In the genomic region with DNA sequence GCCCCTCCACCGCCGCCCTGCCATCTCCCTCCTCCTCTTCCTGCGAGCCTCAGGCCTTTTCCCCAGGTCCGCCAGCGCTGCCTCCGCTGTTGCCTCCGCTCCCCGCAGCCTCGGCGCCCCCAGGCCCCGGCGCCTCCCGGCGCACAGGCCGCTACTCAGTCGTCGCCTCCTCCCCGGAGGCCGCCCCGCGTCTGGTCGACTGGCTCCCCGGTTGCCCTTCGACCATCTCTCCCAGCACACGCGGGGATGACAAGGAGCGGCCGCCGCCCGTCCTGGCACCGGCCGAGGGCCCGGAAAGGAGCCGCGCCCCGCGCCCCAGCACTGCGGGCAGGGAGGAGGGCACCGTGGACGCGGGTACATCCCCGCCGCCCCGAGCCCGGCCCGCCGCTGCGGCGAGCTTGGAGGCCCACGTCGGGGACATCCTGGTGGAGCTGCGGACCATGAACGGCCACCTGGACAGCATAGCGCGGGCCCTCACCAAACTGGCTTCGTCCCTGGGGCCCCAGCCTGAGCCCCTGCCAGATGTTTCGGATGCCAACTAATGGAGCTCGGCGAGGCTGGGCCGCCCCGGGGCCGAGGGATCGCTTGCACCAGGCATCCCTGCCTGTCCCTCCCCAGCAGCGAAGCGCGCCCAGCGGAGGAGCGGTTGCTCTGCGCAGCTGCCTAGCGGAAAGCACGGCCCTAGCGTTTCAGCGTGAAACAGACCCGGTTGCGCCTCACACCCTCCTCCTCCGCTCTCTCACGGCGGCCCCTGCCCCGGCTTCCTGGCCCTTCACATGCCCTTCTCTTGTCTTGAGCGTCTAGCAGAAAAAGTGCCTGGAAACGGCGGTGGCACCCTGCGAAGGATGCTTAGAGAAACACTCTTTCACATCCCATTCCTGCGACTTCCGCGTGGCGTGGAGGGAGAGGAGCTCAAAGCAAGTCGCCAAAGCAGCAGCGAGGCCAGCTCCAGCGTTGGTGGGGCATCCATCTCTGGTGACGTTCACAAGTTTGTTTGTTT, we compare ENCODE assay signal across 9 cellular contexts.
DNase-seq lines count a peak whose midpoint lies in the region; ATAC-seq, FAIRE-seq and TF ChIP-seq lines count a peak whose summit lies in the region.
"Had no signal": no experiment of that assay in that cellular context is flagged by ENCODE, and none has a peak within 500 bp of the region (broad histone marks: within the 10 kb centered on the region; RNA-seq: fewer than 3 reads in every experiment).

No MANE protein-coding gene starts in this region.

- DNase-seq in HFFc6 = no peak
- DNase-seq in activated T-cell treated with anti-CD3 and anti-CD28 coated beads, Interleukin-2, amount 50 U/mL, for 48 hours = peak; percentile 72 to 75
- peak; percentile 48 for DNase-seq in Right ventricle myocardium superior
- DNase-seq in G401 (ENCODE audit: low spot score) = no peak
- no peak for DNase-seq in GM12892 (ENCODE audit: insufficient read length)

- peaks cover 12% of the 10 kb centered on the region for H3K36me3 Mint-ChIP-seq in HFFc6 (ENCODE audit: low read depth)

- no peaks in the 10 kb centered on the region for H3K36me3 ChIP-seq in rectal smooth muscle tissue (ENCODE audit: control insufficient read depth, insufficient read depth, low read length)
- H3K36me3 ChIP-seq: thyroid gland had no signal

- peak overlapping the region; percentile 47 for H3K4me3 ChIP-seq in rectal smooth muscle tissue (ENCODE audit: low read length)
- H3K4me3 ChIP-seq: thyroid gland had no signal

- peak overlapping the region; percentile 73 for H3K4me3 Mint-ChIP-seq in HFFc6

- no peak for TF ChIP-seq CTCF in HFFc6 (IDR thresholded peaks at IDR 0.05)

- H3K27me3 ChIP-seq in rectal smooth muscle tissue (ENCODE audit: control insufficient read depth, insufficient read depth, low read length) = no peaks in the 10 kb centered on the region

- no peak for FAIRE-seq in GM12892 (lab: Jason Lieb, UNC)

- H3K4me1 Mint-ChIP-seq in HFFc6 (ENCODE audit: low read depth) = peaks cover 50% of the 10 kb centered on the region

- ATAC-seq in Right ventricle myocardium superior (ENCODE audit: poor library complexity) (peak; percentile 45), HG02610 (IDR thresholded peaks at IDR 0.05; ENCODE audit: unreplicated experiment) (no peak), GM21576 (IDR thresholded peaks at IDR 0.05; ENCODE audit: unreplicated experiment) (no peak)

- no peak overlapping the region; the same call in 1 of the 2 replicates for H3K27ac Mint-ChIP-seq in HFFc6

- in situ Hi-C loops in G401 (cut with HindIII; ENCODE audit: low sequenced_read_pairs) = no loop called here

- H3K9me3 Mint-ChIP-seq in HFFc6 = no peaks in the 10 kb centered on the region

- no peaks in the 10 kb centered on the region for H3K4me1 ChIP-seq in rectal smooth muscle tissue (ENCODE audit: control insufficient read depth, insufficient read depth, low read length)

- TF ChIP-seq POLR2A in GM12892 (IDR thresholded peaks at IDR 0.05; ENCODE audit: low read depth, low read length) = no peak

- H3K27me3 Mint-ChIP-seq in HFFc6 (ENCODE audit: insufficient read depth) = peaks cover 5% of the 10 kb centered on the region; the same call in 1 of the 2 replicates

- no peak overlapping the region for H3K27ac ChIP-seq in rectal smooth muscle tissue (ENCODE audit: low read depth, low read length)
- H3K27ac ChIP-seq: thyroid gland had no signal

- H3K9ac ChIP-seq in rectal smooth muscle tissue (ENCODE audit: low read length) = no peak overlapping the region

- intact Hi-C loops in Right ventricle myocardium superior (cut with DNase I) = no loop called here

Comparison
In these comparisons a context has a peak if more than half of its experiments do, and no peak if none do; other contexts are left out.
1. DNase-seq: peak in activated T-cell treated with anti-CD3 and anti-CD28 coated beads, Interleukin-2, amount 50 U/mL, for 48 hours (2 of 2) and Right ventricle myocardium superior (single experiment); none in HFFc6 (single experiment), G401 (single experiment) and GM12892 (single experiment).